In genomic region chr12:98635657-98636323, GRCh38 we compare ENCODE assay signal across 9 cellular contexts. TPM values are rescaled to one million over a fixed set of nuclear protein-coding genes. Genes with fewer than 3 reads are reported as not detected.
DNase-seq lines count a peak whose midpoint lies in the region; FAIRE-seq and TF ChIP-seq lines count a peak whose summit lies in the region.
"Had no signal": no experiment of that assay in that cellular context is flagged by ENCODE, and none has a peak within 500 bp of the region (broad histone marks: within the 10 kb centered on the region; RNA-seq: fewer than 3 reads in every experiment).

No MANE protein-coding gene starts in this region.

- FAIRE-seq in H54 (lab: Jason Lieb, UNC): peak; percentile 91

- DNase-seq in GM13976 (ENCODE audit: low spot score) (peak; percentile 52), H54 (ENCODE audit: insufficient read length, low spot score) (peak; percentile 44), NCI-H187 (lab: John Stamatoyannopoulos, UW) (peak; percentile 73 to 80), fibroblast of gingiva (ENCODE audit: low read depth) (peak; percentile 34), mucosa of gallbladder (ENCODE audit: low spot score) (no peak), SKM-1 treated with dmso at 0.1 percent for 144 hours (lab: John Stamatoyannopoulos, UW; ENCODE audit: unreplicated experiment) (no peak), esophagus squamous epithelium (lab: John Stamatoyannopoulos, UW) (no peak), occipital lobe (lab: John Stamatoyannopoulos, UW) (no peak)

- H3K27me3 ChIP-seq in esophagus squamous epithelium: no peaks in the 10 kb centered on the region

- H3K4me3 ChIP-seq in esophagus squamous epithelium: no peak overlapping the region

- in situ Hi-C loops in GM13976 (cut with MboI; ENCODE audit: low sequenced_read_pairs, unreplicated experiment): no loop called here

- intact Hi-C loops in esophagus squamous epithelium (cut with DNase I): no loop called here

- no peaks in the 10 kb centered on the region for H3K9me3 ChIP-seq in esophagus squamous epithelium

- TF ChIP-seq POLR2A in H54 (IDR thresholded peaks at IDR 0.05; ENCODE audit: low read depth, low read length): no peak
- no peak for TF ChIP-seq POLR2A in esophagus squamous epithelium (IDR thresholded peaks at IDR 0.05)

- TF ChIP-seq CTCF in GM13976 (IDR thresholded peaks at IDR 0.05; ENCODE audit: borderline replicate concordance, control extremely low read depth, extremely low read depth, insufficient read depth, missing control alignments): no peak
- TF ChIP-seq CTCF in esophagus squamous epithelium (IDR thresholded peaks at IDR 0.05): no peak

- 54 to 59% methylated on average over 4 of the region's 4 CpGs for WGBS in esophagus squamous epithelium, 2 donors

- no peak overlapping the region for H3K27ac ChIP-seq in esophagus squamous epithelium
- H3K27ac ChIP-seq: KMS-11 had no signal

- peaks cover 0 to 19% (median 0%) of the 10 kb centered on the region in 3 donors for H3K36me3 ChIP-seq in esophagus squamous epithelium

- H3K4me1 ChIP-seq in esophagus squamous epithelium: peaks cover 0 to 20% (median 0%) of the 10 kb centered on the region in 3 donors

RNA-seq across cellular contexts. Expression of gene IKBIP, which starts 8.8 kb away (rescaled TPM):
- total RNA-seq in mucosa of gallbladder (9.7 TPM), esophagus squamous epithelium (10 to 100 TPM in 1 of 4 donors, 1 to 10 TPM in 3; 2.9 to 10.5 (median 6.3) TPM), occipital lobe (8.6 TPM)

RNA-seq across cellular contexts. Expression of gene APAF1, which starts 9.3 kb away (rescaled TPM):
- total RNA-seq in mucosa of gallbladder (22.3 TPM), esophagus squamous epithelium (10 to 100 TPM in 2 of 4 donors, 1 to 10 TPM in 2; 4.1 to 11.1 (median 8.9) TPM), occipital lobe (32.4 TPM)

RNA-seq across cellular contexts. Expression of gene SLC25A3, which starts 42.3 kb away (rescaled TPM):
- total RNA-seq in mucosa of gallbladder (399 TPM), esophagus squamous epithelium (100 to 1,000 TPM; 459 to 581 (median 540) TPM), occipital lobe (200 TPM)

Comparison
In these comparisons a context has a peak if more than half of its experiments do, and no peak if none do; other contexts are left out.
1. DNase-seq: peak in GM13976 (single experiment), H54 (single experiment), NCI-H187 (2 of 2) and fibroblast of gingiva (single experiment); none in mucosa of gallbladder (single experiment), SKM-1 treated with dmso at 0.1 percent for 144 hours (single experiment), esophagus squamous epithelium (single experiment) and occipital lobe (single experiment).